In genomic region chr5:76196886-76197489, GRCh38 we compare ENCODE assay signal across 18 cellular contexts.
DNase-seq lines count a peak whose midpoint lies in the region; ATAC-seq, FAIRE-seq and TF ChIP-seq lines count a peak whose summit lies in the region.
"Had no signal": no experiment of that assay in that cellular context is flagged by ENCODE, and none has a peak within 500 bp of the region (broad histone marks: within the 10 kb centered on the region; RNA-seq: fewer than 3 reads in every experiment).

No MANE protein-coding gene starts in this region.

- H3K4me2 ChIP-seq in H9 (ENCODE audit: insufficient read depth, insufficient read length, low read length) (peak overlapping the region; percentile 15), H1 (ENCODE audit: insufficient read depth in 1 of 2, low read depth in 2 of 2, low read length in 2 of 2) (peak overlapping the region; percentile 10 to 19; a peak in 3 of 4 replicates), mesendoderm (ENCODE audit: low read length) (no peak overlapping the region), OCI-LY7 (ENCODE audit: low read length) (no peak overlapping the region)
- H3K4me2 ChIP-seq: A549 had no signal

- H3K4ac ChIP-seq in H9 (ENCODE audit: low read depth, low read length) = no peak overlapping the region
- H3K4ac ChIP-seq in H1 (replicated peaks; ENCODE audit: insufficient read length, low read depth, low read length) = no peak overlapping the region
- peak overlapping the region; percentile 46 for H3K4ac ChIP-seq in mesendoderm (ENCODE audit: low read depth, low read length)

- H4K91ac ChIP-seq in H9 (ENCODE audit: insufficient read length, low read depth, low read length) (no peak overlapping the region), H1 (replicated peaks; ENCODE audit: insufficient read length, low read length) (no peak overlapping the region)

- H3K23me2 ChIP-seq in H9 (ENCODE audit: insufficient read length, low read depth, low read length, poor library complexity, severe bottlenecking) (no peaks in the 10 kb centered on the region), H1 (ENCODE audit: low read depth, low read length) (no peaks in the 10 kb centered on the region)

- DNase-seq in H9 (peak; percentile 40), H1 (ENCODE audit: low read depth in 1 of 2, low spot score in 2 of 2) (no peak), mesendoderm (peak; percentile 16), OCI-LY7 (ENCODE audit: low spot score) (no peak), SKM-1 (lab: John Stamatoyannopoulos, UW; ENCODE audit: unreplicated experiment) (no peak)
- DNase-seq: C1 segment of cervical spinal cord; Caco-2; CD4-positive, CD25-positive, alpha-beta regulatory T cell; GOT3; HCEC 1CT had no signal

- no peak for TF ChIP-seq POLR2A in H1 (IDR thresholded peaks at IDR 0.05; ENCODE audit: control extremely low read depth in 1 of 2, low read depth in 2 of 2, low read length in 2 of 2)

- no peaks in the 10 kb centered on the region for H3K36me3 Mint-ChIP-seq in H9 (ENCODE audit: insufficient read depth in 1 of 3, low read depth in 3 of 3)
- H3K36me3 Mint-ChIP-seq: CD4-positive, CD25-positive, alpha-beta regulatory T cell had no signal

- CTCF ChIA-PET in H1 (lab: Charles Lee; ENCODE audit: partially characterized antibody) = interaction anchor here (1.0 to 7.0 kb wide), 3 partner anchors 12 to 123 kb away, joined by 5 to 54 read pairs (median 8); no protein-coding TSS in a partner anchor
- CTCF ChIA-PET in OCI-LY7 (lab: Charles Lee; ENCODE audit: unreplicated experiment) = no interaction called here

- H3K18ac ChIP-seq in H9 (ENCODE audit: insufficient read length, low read depth, low read length) (no peak overlapping the region), H1 (ENCODE audit: extremely low read depth, low read length) (no peak overlapping the region), mesendoderm (ENCODE audit: low read length) (no peak overlapping the region)

- H2BK20ac ChIP-seq in H9 (ENCODE audit: low read depth, low read length, poor library complexity, severe bottlenecking) (no peak overlapping the region), H1 (ENCODE audit: low read length) (no peak overlapping the region)

- H4K8ac ChIP-seq in H9 (replicated peaks; ENCODE audit: insufficient read length, low read depth, low read length) = no peak overlapping the region
- no peak overlapping the region for H4K8ac ChIP-seq in H1 (ENCODE audit: extremely low read depth, insufficient read depth, low read length)
- H4K8ac ChIP-seq in mesendoderm (ENCODE audit: low read depth, low read length) = no peak overlapping the region

- H3K27me3 ChIP-seq in H9 (ENCODE audit: insufficient read depth, low read length) = no peaks in the 10 kb centered on the region
- H3K27me3 ChIP-seq in HUES64 (ENCODE audit: insufficient read depth, low read length) = no peaks in the 10 kb centered on the region
- no peaks in the 10 kb centered on the region for H3K27me3 ChIP-seq in H1 (replicated peaks in 1 of 4; ENCODE audit: control insufficient read depth in 3 of 4, extremely low read depth in 1 of 4, insufficient read depth in 3 of 4, low read length in 3 of 4)
- no peaks in the 10 kb centered on the region for H3K27me3 ChIP-seq in mesendoderm (ENCODE audit: insufficient read depth, low read length, poor library complexity)

- no peaks in the 10 kb centered on the region for H3K79me1 ChIP-seq in H9 (ENCODE audit: insufficient read depth, low read depth, low read length, poor library complexity, severe bottlenecking)
- H3K79me1 ChIP-seq in H1 (ENCODE audit: low read depth, low read length) = no peaks in the 10 kb centered on the region
- no peaks in the 10 kb centered on the region for H3K79me1 ChIP-seq in mesendoderm (ENCODE audit: low read length)

- peaks cover 53 to 54% of the 10 kb centered on the region in 2 experiments for H3K4me1 Mint-ChIP-seq in H9
- H3K4me1 Mint-ChIP-seq: B cell had no signal

- H3K23ac ChIP-seq in H9 (ENCODE audit: insufficient read length, low read depth, low read length) (no peak overlapping the region), H1 (ENCODE audit: insufficient read length) (no peak overlapping the region), mesendoderm (ENCODE audit: low read length) (no peak overlapping the region)

- TF ChIP-seq RAD21 in H1 (IDR thresholded peaks at IDR 0.05 in 1 of 2, conservative IDR thresholded peaks at IDR 0.05 in 1 of 2; ENCODE audit: low read depth in 2 of 2, low read length in 2 of 2) = no peak

- H2AFZ ChIP-seq in H9 (ENCODE audit: low read length) (no peak overlapping the region), H1 (ENCODE audit: low read length) (no peak overlapping the region), OCI-LY7 (ENCODE audit: low read length) (no peak overlapping the region)

- peak overlapping the region; percentile 47 to 77 (median 70); a peak in 6 of 7 replicates for H3K27ac Mint-ChIP-seq in H9
- H3K27ac Mint-ChIP-seq: B cell had no signal

- H3K27ac ChIP-seq in H9 (ENCODE audit: insufficient read length, low read depth, low read length) (no peak overlapping the region), HUES64 (ENCODE audit: low read depth, low read length) (peak overlapping the region; percentile 42; the same call in 1 of the 2 replicates), H1 (ENCODE audit: low read depth, low read length) (no peak overlapping the region), mesendoderm (ENCODE audit: low read depth, low read length) (no peak overlapping the region), OCI-LY7 (ENCODE audit: low read depth, low read length, poor library complexity, severe bottlenecking) (no peak overlapping the region)
- H3K27ac ChIP-seq: A549 had no signal

- peak overlapping the region in 1 of 2 experiments; percentile 8; a peak in 2 of 5 replicates for H3K4me3 Mint-ChIP-seq in H9
- H3K4me3 Mint-ChIP-seq: B cell; CD4-positive, CD25-positive, alpha-beta regulatory T cell had no signal

- H3K9me3 ChIP-seq in H9 (ENCODE audit: control insufficient read depth, low read depth, low read length) (no peaks in the 10 kb centered on the region), HUES64 (ENCODE audit: insufficient read depth, low read depth, low read length) (no peaks in the 10 kb centered on the region), H1 (ENCODE audit: insufficient read depth in 2 of 2, low read depth in 1 of 2, low read length in 1 of 2) (no peaks in the 10 kb centered on the region), OCI-LY7 (ENCODE audit: low read length) (no peaks in the 10 kb centered on the region)
- H3K9me3 ChIP-seq: A549, Caco-2 had no signal

- H3K14ac ChIP-seq in H9 (ENCODE audit: insufficient read depth, low read length) = no peak overlapping the region
- H3K14ac ChIP-seq in H1 (ENCODE audit: insufficient read length) = no peak overlapping the region

- H4K5ac ChIP-seq in H9 (ENCODE audit: insufficient read length, low read depth, low read length) (no peak overlapping the region), H1 (ENCODE audit: insufficient read length, low read depth, low read length) (no peak overlapping the region), mesendoderm (ENCODE audit: low read length) (no peak overlapping the region)

- H2BK120ac ChIP-seq in H9 (ENCODE audit: low read depth, low read length, poor library complexity, severe bottlenecking) (no peak overlapping the region), H1 (replicated peaks; ENCODE audit: low read depth, low read length) (no peak overlapping the region), mesendoderm (ENCODE audit: low read depth, low read length) (no peak overlapping the region)

- intact Hi-C loops in OCI-LY7 (cut with micrococcal nuclease; ENCODE audit: unreplicated experiment) = loop anchor here (10.0 kb wide), 1 partner anchor 62 kb away; no protein-coding TSS in a partner anchor

- no peaks in the 10 kb centered on the region for H3K79me2 ChIP-seq in H9 (ENCODE audit: insufficient read depth, low read length)
- H3K79me2 ChIP-seq in H1 (ENCODE audit: control insufficient read depth in 1 of 2, insufficient read depth in 2 of 2, low read length in 2 of 2) = no peaks in the 10 kb centered on the region
- H3K79me2 ChIP-seq in mesendoderm (ENCODE audit: control insufficient read depth, insufficient read depth, low read length) = no peaks in the 10 kb centered on the region
- no peaks in the 10 kb centered on the region for H3K79me2 ChIP-seq in OCI-LY7 (ENCODE audit: insufficient read depth, low read depth, low read length)

- TF ChIP-seq CTCF in H9 (conservative IDR thresholded peaks at IDR 0.05) (no peak), H1 (IDR thresholded peaks at IDR 0.05; ENCODE audit: control extremely low read depth in 1 of 3, insufficient read depth in 1 of 3, low read depth in 1 of 3, low read length in 3 of 3) (no peak), OCI-LY7 (conservative IDR thresholded peaks at IDR 0.05; ENCODE audit: low read length) (no peak)

- H2BK15ac ChIP-seq in H9 (ENCODE audit: low read depth, low read length) (no peak overlapping the region), H1 (ENCODE audit: low read length) (no peak overlapping the region), mesendoderm (replicated peaks; ENCODE audit: low read depth) (no peak overlapping the region)

- no CpG with 5 or more reads among the region's 2 CpGs for WGBS in H9 (ENCODE audit: extremely low coverage, insufficient read length, low lambda C conversion rate)
- 78% methylated on average over 2 of the region's 2 CpGs for WGBS in HUES64
- 77% methylated on average over 2 of the region's 2 CpGs; no CpG with 5 or more reads in 1 of the 2 experiments for WGBS in H1 (ENCODE audit: extremely low coverage in 1 of 2, insufficient coverage in 1 of 2, insufficient read length in 1 of 2, insufficient replicate concordance in 2 of 2, low coverage in 1 of 2, low lambda C conversion rate in 2 of 2, missing lambda C conversion rate in 1 of 2), 2 experiments
- WGBS in mesendoderm (ENCODE audit: extremely low coverage, insufficient coverage, low lambda C conversion rate) = no CpG with 5 or more reads among the region's 2 CpGs

- no peak overlapping the region for H3T11ph ChIP-seq in H9 (ENCODE audit: low read length)

- no peaks in the 10 kb centered on the region for H3K9me2 ChIP-seq in OCI-LY7 (ENCODE audit: insufficient read depth, low read length)

- H3K36me3 ChIP-seq in HUES64 (ENCODE audit: insufficient read depth, low read length) = no peaks in the 10 kb centered on the region
- no peaks in the 10 kb centered on the region for H3K36me3 ChIP-seq in H1 (ENCODE audit: control insufficient read depth in 2 of 4, insufficient read depth in 4 of 4, low read length in 3 of 4)
- H3K36me3 ChIP-seq in mesendoderm (ENCODE audit: control insufficient read depth, insufficient read depth, low read length) = no peaks in the 10 kb centered on the region
- H3K36me3 ChIP-seq in OCI-LY7 (ENCODE audit: insufficient read depth, low read length) = no peaks in the 10 kb centered on the region

- POLR2A ChIA-PET in H1 (lab: Charles Lee; ENCODE audit: partially characterized antibody) = no interaction called here
- POLR2A ChIA-PET in OCI-LY7 (lab: Charles Lee) = no interaction called here

- H2BK5ac ChIP-seq in H9 (ENCODE audit: insufficient read length, low read length) (no peak overlapping the region), H1 (ENCODE audit: low read depth, low read length) (0 out of 2 replicates have a peak overlapping the region, but pooled peaks have one; percentile 67), mesendoderm (ENCODE audit: low read length) (no peak overlapping the region)

- FAIRE-seq in H1 (lab: Jason Lieb, UNC) = peak; percentile 78
- FAIRE-seq: A549, D721Med, G401.6, GM12891, HTR-8/SVneo had no signal

- H3K9ac ChIP-seq in H9 (ENCODE audit: extremely low read depth, insufficient read length, low read length) (no peak overlapping the region), HUES64 (ENCODE audit: low read depth, low read length) (no peak overlapping the region), H1 (replicated peaks in 1 of 4; ENCODE audit: extremely low read depth in 1 of 4, low read depth in 3 of 4, low read length in 3 of 4) (no peak overlapping the region), mesendoderm (ENCODE audit: low read length) (no peak overlapping the region)

- H4K20me1 ChIP-seq in H9 (ENCODE audit: control insufficient read depth, insufficient read depth, insufficient read length) (no peaks in the 10 kb centered on the region), H1 (replicated peaks in 1 of 2; ENCODE audit: control insufficient read depth in 1 of 2, insufficient read depth in 2 of 2, low read length in 2 of 2) (no peaks in the 10 kb centered on the region), OCI-LY7 (ENCODE audit: insufficient read depth, low read length) (no peaks in the 10 kb centered on the region)

- H3K4me1 ChIP-seq in H9 (ENCODE audit: insufficient read depth, low read length) (peaks cover 18% of the 10 kb centered on the region; the same call in 1 of the 2 replicates), HUES64 (ENCODE audit: insufficient read depth, low read length) (peaks cover 41% of the 10 kb centered on the region), H1 (replicated peaks in 1 of 4; ENCODE audit: control insufficient read depth in 3 of 4, insufficient read depth in 4 of 4, low read length in 3 of 4) (peaks cover 0 to 16% (median 10%) of the 10 kb centered on the region in 4 experiments; a peak in 3 of 7 replicates), mesendoderm (ENCODE audit: control insufficient read depth, low read depth, low read length) (peaks cover 7% of the 10 kb centered on the region), OCI-LY7 (ENCODE audit: insufficient read depth, low read length, poor library complexity, severe bottlenecking) (peaks cover 8% of the 10 kb centered on the region)
- H3K4me1 ChIP-seq: A549, Caco-2 had no signal

- no peaks in the 10 kb centered on the region for H3K9me3 Mint-ChIP-seq in H9

- H3K4me3 ChIP-seq in HUES64 (ENCODE audit: low read length) (no peak overlapping the region), H1 (ENCODE audit: extremely low read depth in 1 of 4, insufficient read depth in 2 of 4, low read depth in 3 of 4, low read length in 4 of 4) (peak overlapping the region in 1 of 4 experiments; percentile 24; a peak in 1 of 8 replicates), mesendoderm (ENCODE audit: low read length) (no peak overlapping the region), OCI-LY7 (ENCODE audit: low read depth, low read length, poor library complexity, severe bottlenecking) (no peak overlapping the region)
- H3K4me3 ChIP-seq: A549 had no signal

- no peak for ATAC-seq in GM21526 (IDR thresholded peaks at IDR 0.05; ENCODE audit: low FRiP score, unreplicated experiment)
- ATAC-seq: A549 had no signal

- BruUV-seq in OCI-LY7 (replicated peaks; lab: Mats Ljungman, UMichigan) = no TSS peak

- no peaks in the 10 kb centered on the region for H3K27me3 Mint-ChIP-seq in H9 (ENCODE audit: low read depth)

- H3K56ac ChIP-seq in H9 (ENCODE audit: insufficient read length, low read depth, low read length) (no peak overlapping the region), H1 (replicated peaks; ENCODE audit: insufficient read length, low read depth, low read length) (no peak overlapping the region), mesendoderm (ENCODE audit: low read length) (no peak overlapping the region)

- no peak for TF ChIP-seq EP300 in H1 (IDR thresholded peaks at IDR 0.05; ENCODE audit: borderline replicate concordance in 1 of 2, low read depth in 2 of 2, low read length in 2 of 2)

- H2BK12ac ChIP-seq in H9 (ENCODE audit: insufficient read length, low read depth, low read length) = no peak overlapping the region
- H2BK12ac ChIP-seq in H1 (ENCODE audit: low read depth, low read length) = no peak overlapping the region

- H2AK5ac ChIP-seq in H9 (ENCODE audit: insufficient read length, low read length) (no peak overlapping the region), H1 (ENCODE audit: low read depth, low read length) (no peak overlapping the region), mesendoderm (ENCODE audit: low read length) (no peak overlapping the region)

Comparison
In these comparisons a context has a peak if more than half of its experiments do, and no peak if none do; other contexts are left out.
1. DNase-seq: peak in H9 (single experiment) and mesendoderm (single experiment); none in H1 (0 of 2), OCI-LY7 (single experiment) and SKM-1 (single experiment).
2. H3K4me2 ChIP-seq: peak in H9 (single experiment) and H1 (2 of 2); none in mesendoderm (single experiment) and OCI-LY7 (single experiment).